Comparison of ENCODE assay signal across 14 cellular contexts in the genomic region with DNA sequence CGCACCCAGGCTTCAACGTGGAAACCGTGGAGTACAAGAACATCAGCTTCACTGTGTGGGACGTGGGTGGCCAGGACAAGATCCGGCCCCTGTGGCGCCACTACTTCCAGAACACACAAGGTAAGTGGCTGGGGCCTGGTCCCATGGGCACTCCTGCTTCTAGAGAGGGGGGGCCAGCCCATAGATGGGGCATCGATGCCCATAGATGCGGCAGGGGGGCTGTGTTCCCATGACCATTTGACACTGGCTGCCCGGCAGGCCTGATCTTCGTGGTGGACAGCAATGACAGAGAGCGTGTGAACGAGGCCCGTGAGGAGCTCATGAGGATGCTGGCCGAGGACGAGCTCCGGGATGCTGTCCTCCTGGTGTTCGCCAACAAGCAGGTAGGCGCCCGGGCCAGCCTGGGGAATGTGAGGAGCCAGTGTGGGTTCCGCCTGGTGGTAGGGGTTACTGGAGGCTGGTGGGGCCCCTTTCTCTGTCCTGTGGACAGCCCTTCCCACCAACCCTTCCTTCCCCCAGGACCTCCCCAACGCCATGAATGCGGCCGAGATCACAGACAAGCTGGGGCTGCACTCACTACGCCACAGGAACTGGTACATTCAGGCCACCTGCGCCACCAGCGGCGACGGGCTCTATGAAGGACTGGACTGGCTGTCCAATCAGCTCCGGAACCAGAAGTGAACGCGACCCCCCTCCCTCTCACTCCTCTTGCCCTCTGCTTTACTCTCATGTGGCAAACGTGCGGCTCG. TPM values are rescaled to one million over a fixed set of nuclear protein-coding genes. Genes with fewer than 3 reads are reported as not detected.
DNase-seq lines count a peak whose midpoint lies in the region; ATAC-seq, FAIRE-seq and TF ChIP-seq lines count a peak whose summit lies in the region.
"Had no signal": no experiment of that assay in that cellular context is flagged by ENCODE, and none has a peak within 500 bp of the region (broad histone marks: within the 10 kb centered on the region; RNA-seq: fewer than 3 reads in every experiment).

No MANE protein-coding gene starts in this region.

- 87 to 92% (median 89%) methylated on average over 27 to 34 of the region's 34 CpGs for WGBS in spleen, 5 donors

- ATAC-seq in HG03108 (IDR thresholded peaks at IDR 0.05; ENCODE audit: unreplicated experiment) = no peak
- no peak for ATAC-seq in HG03175 (IDR thresholded peaks at IDR 0.05; ENCODE audit: unreplicated experiment)
- ATAC-seq: body of pancreas; stimulated activated memory B cell treated with anti-CD40 and anti-IgM and Interleukin-4, amounts not matched to agents 10 μg/mL and 1 μg/mL and 100 μg/mL, for 72 hours had no signal

- no peak for FAIRE-seq in GM12891 (lab: Jason Lieb, UNC)

- H3K27ac Mint-ChIP-seq in IgD-negative memory B cell (peak overlapping the region; percentile 3 to 53 (median 23)), HFFc6 (no peak overlapping the region)
- H3K27ac Mint-ChIP-seq: stimulated activated memory B cell treated with anti-CD40 and anti-IgM and Interleukin-4, amounts not matched to agents 10 μg/mL and 1 μg/mL and 100 μg/mL, for 72 hours had no signal

- peaks cover 3% of the 10 kb centered on the region for H3K36me3 Mint-ChIP-seq in IgD-negative memory B cell
- H3K36me3 Mint-ChIP-seq in HFFc6 (ENCODE audit: low read depth) = peaks cover 43% of the 10 kb centered on the region

- TF ChIP-seq CTCF in spleen (IDR thresholded peaks at IDR 0.05 in 8 of 11, conservative IDR thresholded peaks at IDR 0.05 in 3 of 11) (no peak), HFFc6 (IDR thresholded peaks at IDR 0.05) (no peak)

- TF ChIP-seq POLR2A in GM12891 (IDR thresholded peaks at IDR 0.05; ENCODE audit: low read depth, low read length) = peak; percentile 55; the same call in 1 of the 2 replicates
- no peak for TF ChIP-seq POLR2A in spleen (IDR thresholded peaks at IDR 0.05)

- DNase-seq in GM12891 (ENCODE audit: insufficient read length, low spot score) = no peak
- DNase-seq in hepatic stellate cell (ENCODE audit: low spot score) = peak; percentile 1
- DNase-seq in spleen = peak; percentile 75
- no peak for DNase-seq in HFFc6
- DNase-seq: body of pancreas; GF-D8; HCEC 1CT; MV-4-11; NK-92 treated with Interleukin-12 subunit alpha and Interleukin-12 subunit beta, amount 100 ng/mL, for 24 hours; stimulated activated CD4-positive, alpha-beta T cell treated with anti-CD3 and anti-CD28 coated beads, Interleukin-4, amount 100 ng/mL, for 1 hour had no signal

- H3K27me3 Mint-ChIP-seq in IgD-negative memory B cell (no peaks in the 10 kb centered on the region), HFFc6 (ENCODE audit: insufficient read depth) (peaks cover 13% of the 10 kb centered on the region)
- H3K27me3 Mint-ChIP-seq: stimulated activated memory B cell treated with anti-CD40 and anti-IgM and Interleukin-4, amounts not matched to agents 10 μg/mL and 1 μg/mL and 100 μg/mL, for 72 hours had no signal

- no peaks in the 10 kb centered on the region for H3K27me3 ChIP-seq in spleen (replicated peaks in 1 of 7)
- H3K27me3 ChIP-seq: body of pancreas had no signal

- H3K4me1 ChIP-seq in spleen = peaks cover 12 to 96% (median 61%) of the 10 kb centered on the region in 6 donors

- peaks cover 0 to 87% (median 46%) of the 10 kb centered on the region in 6 donors for H3K36me3 ChIP-seq in spleen

- H3K4me1 Mint-ChIP-seq in IgD-negative memory B cell (peaks cover 10 to 21% (median 17%) of the 10 kb centered on the region in 3 donors), HFFc6 (ENCODE audit: low read depth) (peaks cover 32% of the 10 kb centered on the region)

- no peak overlapping the region for H3K27ac ChIP-seq in spleen
- H3K27ac ChIP-seq: body of pancreas had no signal

- peak overlapping the region in 2 of 4 donors; percentile 14 to 55 for H3K4me3 Mint-ChIP-seq in IgD-negative memory B cell
- no peak overlapping the region for H3K4me3 Mint-ChIP-seq in HFFc6
- H3K4me3 Mint-ChIP-seq: stimulated activated memory B cell treated with anti-CD40 and anti-IgM and Interleukin-4, amounts not matched to agents 10 μg/mL and 1 μg/mL and 100 μg/mL, for 72 hours had no signal

- no peak overlapping the region for H3K4me3 ChIP-seq in spleen
- H3K4me3 ChIP-seq: body of pancreas had no signal

- H3K9me3 Mint-ChIP-seq in IgD-negative memory B cell (peaks cover 3 to 7% (median 3%) of the 10 kb centered on the region in 3 donors), HFFc6 (peaks cover 18% of the 10 kb centered on the region)

- H3K9me3 ChIP-seq in spleen = peaks cover 0 to 18% (median 15%) of the 10 kb centered on the region in 8 donors
- H3K9me3 ChIP-seq: body of pancreas had no signal

- intact Hi-C loops in spleen (cut with DNase I; ENCODE audit: low total_unique reads) = no loop called here

TF ChIP-seq in GM12891, 5 proteins besides CTCF, POLR2A, EP300 and RAD21:
- TF ChIP-seq PAX5 (IDR thresholded peaks at IDR 0.05; ENCODE audit: insufficient read depth, low read length, severe bottlenecking) (no peak), SPI1 (IDR thresholded peaks at IDR 0.05; ENCODE audit: low read depth, low read length) (no peak), POLR2AphosphoS5 (IDR thresholded peaks at IDR 0.05; ENCODE audit: low read depth, low read length) (no peak; the same call in none of the 2 replicates), POU2F2 (IDR thresholded peaks at IDR 0.05; ENCODE audit: low read depth, low read length) (no peak), TAF1 (IDR thresholded peaks at IDR 0.05; ENCODE audit: low read depth, low read length) (no peak)

RNA-seq across cellular contexts. Expression of a gene that starts 5.6 kb away (rescaled TPM):
- 12.0 TPM for polyA plus RNA-seq in GM12891 (2012; ENCODE audit: low read depth, missing spikeins)
- polyA plus RNA-seq in IgD-negative memory B cell (15.8 TPM), spleen (10 to 100 TPM; 18.7 to 23.4 (median 21.7) TPM)
- total RNA-seq in spleen = 10 to 100 TPM in 6 of 7 donors, 1 to 10 TPM in 1; 7.3 to 14.2 (median 11.9) TPM
- total RNA-seq in HFFc6 (2021; fragmentation: NEBNext Ultra II Directional; extraction: Animal tissue kit (Norgen Biotek cat#: 25700)) = 10 to 100 TPM; 10.4 to 17.2 (median 12.5) TPM

RNA-seq across cellular contexts. Expression of a gene that starts 11.6 kb away (rescaled TPM):
- 46.6 TPM for polyA plus RNA-seq in GM12891 (2012; ENCODE audit: low read depth, missing spikeins)
- polyA plus RNA-seq in IgD-negative memory B cell (146 TPM), spleen (100 to 1,000 TPM in 2 of 3 donors, 10 to 100 TPM in 1; 95.2 to 114 (median 111) TPM)
- total RNA-seq in spleen = 100 to 1,000 TPM in 1 of 7 donors, 10 to 100 TPM in 6; 32.3 to 103 (median 39.0) TPM
- 10 to 100 TPM; 48.3 to 55.4 (median 49.6) TPM for total RNA-seq in HFFc6 (2021; fragmentation: NEBNext Ultra II Directional; extraction: Animal tissue kit (Norgen Biotek cat#: 25700))

RNA-seq across cellular contexts. Expression of a gene that starts 15.0 kb away (rescaled TPM):
- 202 TPM for polyA plus RNA-seq in GM12891 (2012; ENCODE audit: low read depth, missing spikeins)
- polyA plus RNA-seq in IgD-negative memory B cell = 428 TPM
- 100 to 1,000 TPM; 302 to 387 (median 338) TPM for total RNA-seq in spleen
- 100 to 1,000 TPM; 150 to 282 (median 231) TPM for polyA plus RNA-seq in spleen
- total RNA-seq in HFFc6 (2021; fragmentation: NEBNext Ultra II Directional; extraction: Animal tissue kit (Norgen Biotek cat#: 25700)) = 100 to 1,000 TPM; 578 to 615 (median 590) TPM

RNA-seq across cellular contexts. Expression of a gene that starts 42.6 kb away (rescaled TPM):
- 202 TPM for polyA plus RNA-seq in GM12891 (2012; ENCODE audit: low read depth, missing spikeins)
- polyA plus RNA-seq in IgD-negative memory B cell = 250 TPM
- total RNA-seq in spleen = 100 to 1,000 TPM; 167 to 218 (median 186) TPM
- 100 to 1,000 TPM; 279 to 499 (median 316) TPM for polyA plus RNA-seq in spleen
- total RNA-seq in HFFc6 (2021; fragmentation: NEBNext Ultra II Directional; extraction: Animal tissue kit (Norgen Biotek cat#: 25700)) = 100 to 1,000 TPM; 215 to 313 (median 247) TPM

RNA-seq across cellular contexts. Expression of a gene that starts 52.2 kb away (rescaled TPM):
- 0.15 TPM for polyA plus RNA-seq in GM12891 (2012; ENCODE audit: low read depth, missing spikeins)
- not detected for polyA plus RNA-seq in IgD-negative memory B cell
- 1 to 10 TPM in 6 of 7 donors, under 1 TPM in 1; 0.94 to 3.5 (median 2.4) TPM for total RNA-seq in spleen
- under 1 TPM; 0.35 to 0.96 (median 0.67) TPM for polyA plus RNA-seq in spleen
- 1 to 10 TPM; 1.1 to 2.3 (median 1.2) TPM for total RNA-seq in HFFc6 (2021; fragmentation: NEBNext Ultra II Directional; extraction: Animal tissue kit (Norgen Biotek cat#: 25700))

Comparison
In these comparisons a context has a peak if more than half of its experiments do, and no peak if none do; other contexts are left out.
1. DNase-seq: peak in hepatic stellate cell (single experiment) and spleen (single experiment); none in GM12891 (single experiment) and HFFc6 (single experiment).